Comparison of ENCODE assay signal across 37 cellular contexts in the genomic region with DNA sequence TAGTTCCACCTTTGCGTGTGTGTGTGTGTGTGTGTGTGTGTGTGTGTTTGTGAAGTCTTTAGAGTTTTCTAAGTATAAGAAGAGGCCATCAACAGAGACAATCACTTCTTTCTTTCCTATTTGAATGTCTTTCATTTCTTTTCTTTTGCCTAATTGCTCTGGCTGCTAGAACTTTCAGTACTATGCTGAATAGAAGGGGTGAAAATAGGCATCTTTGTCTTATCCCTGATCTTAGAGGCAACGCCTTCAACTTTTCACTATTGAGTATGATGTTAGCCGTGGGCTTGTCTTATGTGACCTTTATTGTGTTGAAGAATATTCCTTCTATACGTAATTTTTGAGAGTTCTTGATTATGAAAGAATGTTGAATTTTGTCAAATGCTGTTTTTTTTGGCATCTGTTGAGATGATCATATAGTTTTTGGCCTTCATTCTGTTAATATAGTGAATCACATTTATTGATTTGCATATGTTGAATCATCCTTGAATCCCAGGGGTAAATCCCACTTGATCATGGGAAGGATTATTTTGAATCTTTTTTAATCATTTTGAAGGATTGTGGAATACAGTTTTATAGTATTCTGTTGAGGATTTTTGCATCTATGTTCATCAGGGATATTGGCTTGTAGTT.
"Had no signal": no experiment of that assay in that cellular context is flagged by ENCODE, and none has a peak within 500 bp of the region (broad histone marks: within the 10 kb centered on the region; RNA-seq: fewer than 3 reads in every experiment).

No MANE protein-coding gene starts in this region.

- H3K4me3 ChIP-seq: cardiac muscle cell, MG63, Peyer's patch, SK-N-MC had no signal

- H3K36me3 ChIP-seq: cardiac muscle cell, MG63, Peyer's patch, WERI-Rb-1 had no signal

- H3K4me1 ChIP-seq: Peyer's patch had no signal

- H3K9me3 ChIP-seq: Peyer's patch had no signal

- H3K27me3 ChIP-seq: cardiac muscle cell, MG63, Peyer's patch had no signal

- DNase-seq: activated CD4-positive, alpha-beta memory T cell treated with anti-CD3 and anti-CD28 coated beads, Interleukin-2, amount 10 ng/mL, durations not matched to agents 7 days and 5 days; activated CD4-positive, alpha-beta T cell treated with anti-CD3 and anti-CD28 coated beads for 1 hour; activated CD4-positive, alpha-beta T cell treated with anti-CD3 and anti-CD28 coated beads for 48 hours; activated CD4-positive, CD25-positive, alpha-beta regulatory T cell; activated CD8-positive, alpha-beta memory T cell treated with anti-CD3 and anti-CD28 coated beads for 24 hours; activated CD8-positive, alpha-beta memory T cell treated with anti-CD3 and anti-CD28 coated beads, Interleukin-2, amount 10 ng/mL, durations not matched to agents 7 days and 5 days; activated effector memory CD4-positive, alpha-beta T cell treated with anti-CD3 and anti-CD28 coated beads, Interleukin-2, amount 50 U/mL, for 16 hours; activated naive CD4-positive, alpha-beta T cell; activated naive CD4-positive, alpha-beta T cell treated with anti-CD3 and anti-CD28 coated beads, Interleukin-2, amount 50 U/mL, for 16 hours; activated naive CD8-positive, alpha-beta T cell treated with anti-CD3 and anti-CD28 coated beads for 36 hours; activated T-cell treated with anti-CD3 and anti-CD28 coated beads, Interleukin-2, amount 50 U/mL, for 1 hour; activated T-cell treated with anti-CD3 and anti-CD28 coated beads, Interleukin-2, amount 50 U/mL, for 72 hours; amniotic stem cell; aorta; Karpas-422; KBM-7; MG63; NCI-H1048; NCI-H1105 treated with DMSO at 0.1 percent for 48 hours; NCI-H1436; NCI-H1694; NCI-H1930; NCI-H2171; NCI-H510A; NCI-H526; NCI-H748 treated with DMSO at 0.1 percent for 48 hours; NK-92 treated with Interleukin-12 subunit alpha and Interleukin-12 subunit beta, amount 100 ng/mL, for 24 hours; PC-3; Peyer's patch; RPMI8226; SIG-M5; T1000; WERI-Rb-1 had no signal

- H3K27ac ChIP-seq: cardiac muscle cell, Peyer's patch, SK-N-MC, WERI-Rb-1 had no signal

- ATAC-seq: activated CD8-positive, alpha-beta memory T cell treated with anti-CD3 and anti-CD28 coated beads, Interleukin-2, amount 10 ng/mL, durations not matched to agents 7 days and 5 days; activated T-cell treated with anti-CD3 and anti-CD28 coated beads, Interleukin-2, amount 50 U/mL, for 72 hours; activated T-helper 17 cell treated with anti-CD3 and anti-CD28 coated beads, Interleukin-2, amount 50 U/mL, for 72 hours; PC-3; Right ventricle myocardium inferior had no signal
